In the genomic region with DNA sequence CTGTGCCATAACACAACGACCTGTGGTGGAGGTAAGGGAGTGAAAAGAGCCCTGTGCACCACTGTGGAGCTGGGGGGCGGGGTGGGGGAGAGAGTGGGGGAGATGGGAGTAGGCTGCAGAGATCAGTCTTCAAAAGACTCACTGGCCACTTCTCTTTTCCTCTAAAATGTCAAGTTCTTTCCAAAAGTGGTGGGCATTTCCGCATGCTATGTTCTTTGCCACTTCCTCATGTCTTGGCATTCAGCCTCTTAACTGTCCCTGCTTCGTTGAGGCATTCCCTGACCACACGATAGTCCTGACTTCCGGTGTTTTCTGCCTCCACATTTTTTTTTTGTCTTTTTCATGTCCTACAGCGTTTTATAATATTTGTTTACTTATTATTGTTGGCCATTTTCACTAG, we compare ENCODE assay signal across 19 cellular contexts. TPM values are rescaled to one million over a fixed set of nuclear protein-coding genes. Genes with fewer than 3 reads are reported as not detected.
A peak's percentile ranks its signal among the peaks of the same experiment; 100 is the strongest.
DNase-seq lines count a peak whose midpoint lies in the region; ATAC-seq and TF ChIP-seq lines count a peak whose summit lies in the region.
"Had no signal": no experiment of that assay in that cellular context is flagged by ENCODE, and none has a peak within 500 bp of the region (broad histone marks: within the 10 kb centered on the region; RNA-seq: fewer than 3 reads in every experiment).

No MANE protein-coding gene starts in this region.

- no peak overlapping the region for H3K4me3 ChIP-seq in NB4 (ENCODE audit: low read depth, low read length)
- no peak overlapping the region for H3K4me3 ChIP-seq in upper lobe of right lung
- H3K4me3 ChIP-seq in smooth muscle cell, result no peak overlapping the region
- H3K4me3 ChIP-seq: MG63 had no signal

- WGBS in smooth muscle cell (ENCODE audit: low lambda C conversion rate), result 89% methylated on average over 7 of the region's 7 CpGs

- no peaks in the 10 kb centered on the region for H3K36me3 Mint-ChIP-seq in natural killer cell treated with Interleukin-12 subunit alpha and Interleukin-12 subunit beta and Interleukin-15 and Interleukin-18, amount 100 ng/mL, for 72 hours
- no peaks in the 10 kb centered on the region for H3K36me3 Mint-ChIP-seq in natural killer cell
- peaks cover 11% of the 10 kb centered on the region for H3K36me3 Mint-ChIP-seq in Calu3 (ENCODE audit: insufficient read depth, unreplicated experiment)
- H3K36me3 Mint-ChIP-seq: CD14-positive monocyte had no signal

- no peak overlapping the region for H3K27ac Mint-ChIP-seq in natural killer cell treated with Interleukin-12 subunit alpha and Interleukin-12 subunit beta and Interleukin-15 and Interleukin-18, amount 100 ng/mL, for 72 hours
- H3K27ac Mint-ChIP-seq in natural killer cell (no peak overlapping the region), Calu3 (ENCODE audit: unreplicated experiment) (no peak overlapping the region)
- H3K27ac Mint-ChIP-seq: B cell, CD14-positive monocyte had no signal

- no peak for TF ChIP-seq CTCF in natural killer cell (IDR thresholded peaks at IDR 0.05)
- TF ChIP-seq CTCF in NB4 (IDR thresholded peaks at IDR 0.05; ENCODE audit: low read depth, low read length), result no peak
- TF ChIP-seq CTCF in upper lobe of right lung (IDR thresholded peaks at IDR 0.05), result no peak
- TF ChIP-seq CTCF in Calu3 (IDR thresholded peaks at IDR 0.05; ENCODE audit: unreplicated experiment), result no peak
- no peak for TF ChIP-seq CTCF in smooth muscle cell (IDR thresholded peaks at IDR 0.05; ENCODE audit: borderline replicate concordance, insufficient read depth, poor library complexity, severe bottlenecking)

- no peaks in the 10 kb centered on the region for H3K36me3 ChIP-seq in upper lobe of right lung
- no peaks in the 10 kb centered on the region for H3K36me3 ChIP-seq in smooth muscle cell (ENCODE audit: low read depth)
- H3K36me3 ChIP-seq: MG63 had no signal

- H3K4me2 ChIP-seq in smooth muscle cell, result no peak overlapping the region
- H3K4me2 ChIP-seq: SK-N-SH had no signal

- DNase-seq in natural killer cell treated with Interleukin-12 subunit alpha and Interleukin-12 subunit beta and Interleukin-15 and Interleukin-18, amount 100 ng/mL, for 72 hours (ENCODE audit: low spot score), result no peak
- DNase-seq in natural killer cell (no peak), NB4 (ENCODE audit: low read depth) (peak; percentile 13), UCSD-AML1 (lab: John Stamatoyannopoulos, UW; ENCODE audit: unreplicated experiment) (peak; percentile 27), upper lobe of right lung (no peak), Calu3 (no peak), smooth muscle cell (lab: John Stamatoyannopoulos, UW; ENCODE audit: unreplicated experiment) (no peak)
- DNase-seq: EL, MG63, NCI-H1105 treated with DMSO at 0.1 percent for 48 hours, NCI-H2029 treated with DMSO at 0.1 percent for 48 hours, NCI-H446, NCI-H526, SIG-M5, SK-N-SH had no signal

- H3K4me1 Mint-ChIP-seq in natural killer cell treated with Interleukin-12 subunit alpha and Interleukin-12 subunit beta and Interleukin-15 and Interleukin-18, amount 100 ng/mL, for 72 hours (ENCODE audit: low read depth in 2 of 2), result peaks cover 12 to 20% of the 10 kb centered on the region in 2 donors
- H3K4me1 Mint-ChIP-seq in natural killer cell, result peaks cover 20% of the 10 kb centered on the region in 2 donors
- no peaks in the 10 kb centered on the region for H3K4me1 Mint-ChIP-seq in Calu3 (ENCODE audit: low read depth, unreplicated experiment)

- no peak overlapping the region for H3K27ac ChIP-seq in upper lobe of right lung
- no peak overlapping the region for H3K27ac ChIP-seq in smooth muscle cell (ENCODE audit: low read depth)
- H3K27ac ChIP-seq: RWPE1 had no signal

- no peaks in the 10 kb centered on the region for H3K79me2 ChIP-seq in smooth muscle cell (ENCODE audit: low read depth)

- peak overlapping the region; percentile 11 for H3K4me3 Mint-ChIP-seq in natural killer cell treated with Interleukin-12 subunit alpha and Interleukin-12 subunit beta and Interleukin-15 and Interleukin-18, amount 100 ng/mL, for 72 hours
- no peak overlapping the region for H3K4me3 Mint-ChIP-seq in natural killer cell
- H3K4me3 Mint-ChIP-seq in Calu3 (ENCODE audit: low read depth, unreplicated experiment), result no peak overlapping the region
- H3K4me3 Mint-ChIP-seq: B cell had no signal

- no peak overlapping the region for H3K9ac ChIP-seq in smooth muscle cell (ENCODE audit: low read depth)
- H3K9ac ChIP-seq: SK-N-SH had no signal

- no peak for ATAC-seq in natural killer cell treated with Interleukin-12 subunit alpha and Interleukin-12 subunit beta and Interleukin-15 and Interleukin-18, amount 100 ng/mL, for 72 hours
- ATAC-seq in natural killer cell, result no peak
- peak; percentile 54 for ATAC-seq in upper lobe of right lung
- ATAC-seq in activated CD4-positive, CD25-positive, alpha-beta regulatory T cell treated with anti-CD3 and anti-CD28 coated beads, Interleukin-2, amount 50 U/mL, for 24 hours, result no peak

- H3K27me3 ChIP-seq in upper lobe of right lung (peaks cover 32% of the 10 kb centered on the region), smooth muscle cell (ENCODE audit: low read depth) (peaks cover 29% of the 10 kb centered on the region)

- peaks cover 15% of the 10 kb centered on the region for H3K4me1 ChIP-seq in upper lobe of right lung
- H3K4me1 ChIP-seq in smooth muscle cell (ENCODE audit: low read depth), result peaks cover 9% of the 10 kb centered on the region

- no peak overlapping the region for H2AFZ ChIP-seq in smooth muscle cell (ENCODE audit: low read depth)

- TF ChIP-seq POLR2A in NB4 (IDR thresholded peaks at IDR 0.05; ENCODE audit: extremely low read depth, insufficient read length), result no peak

- H3K9me3 ChIP-seq in upper lobe of right lung (no peaks in the 10 kb centered on the region), smooth muscle cell (replicated peaks; ENCODE audit: low read depth) (no peaks in the 10 kb centered on the region)
- H3K9me3 ChIP-seq: MG63, SK-N-SH had no signal

- CTCF ChIA-PET in Calu3 (lab: Charles Lee), result no interaction called here

- H4K20me1 ChIP-seq in smooth muscle cell (ENCODE audit: low read depth), result no peaks in the 10 kb centered on the region

- no TSS peak for BruUV-seq in Calu3 (replicated peaks; lab: Mats Ljungman, UMichigan)

- H3F3A ChIP-seq in smooth muscle cell (ENCODE audit: low read depth), result no peaks in the 10 kb centered on the region

- H3K9me3 Mint-ChIP-seq in natural killer cell treated with Interleukin-12 subunit alpha and Interleukin-12 subunit beta and Interleukin-15 and Interleukin-18, amount 100 ng/mL, for 72 hours, result no peaks in the 10 kb centered on the region
- H3K9me3 Mint-ChIP-seq in natural killer cell (no peaks in the 10 kb centered on the region), Calu3 (ENCODE audit: low read depth, unreplicated experiment) (no peaks in the 10 kb centered on the region)

- intact Hi-C loops in natural killer cell (cut with micrococcal nuclease) (no loop called here), upper lobe of right lung (cut with DNase I) (no loop called here), Calu3 (cut with micrococcal nuclease; ENCODE audit: unreplicated experiment) (no loop called here)

- H3K27me3 Mint-ChIP-seq in natural killer cell treated with Interleukin-12 subunit alpha and Interleukin-12 subunit beta and Interleukin-15 and Interleukin-18, amount 100 ng/mL, for 72 hours, result peaks cover 0 to 4% of the 10 kb centered on the region in 2 donors
- peaks cover 8 to 9% of the 10 kb centered on the region in 2 donors for H3K27me3 Mint-ChIP-seq in natural killer cell (ENCODE audit: low read depth in 2 of 2)
- H3K27me3 Mint-ChIP-seq in Calu3 (ENCODE audit: unreplicated experiment), result peaks cover 39% of the 10 kb centered on the region

RNA-seq across cellular contexts. Expression of a gene that starts 2.4 kb away (rescaled TPM):
- total RNA-seq in natural killer cell treated with Interleukin-12 subunit alpha and Interleukin-12 subunit beta and Interleukin-15 and Interleukin-18, amount 100 ng/mL, for 72 hours, result 10 to 100 TPM; 12.6 to 20.0 TPM
- total RNA-seq in natural killer cell (10 to 100 TPM; 44.9 to 68.3 (median 63.7) TPM), upper lobe of right lung (1.2 TPM), Calu3 (2022) (1.2 TPM in 1 of 2 replicates, not detected in the other), smooth muscle cell (2.2 and 4.5 TPM in 2 replicates)
- 0.89 and 1.4 TPM in 2 replicates for polyA plus RNA-seq in smooth muscle cell
- total RNA-seq: B cell had no signal

Comparison
In these comparisons a context has a peak if more than half of its experiments do, and no peak if none do; other contexts are left out.
1. DNase-seq: peak in NB4 (single experiment) and UCSD-AML1 (single experiment); none in natural killer cell treated with Interleukin-12 subunit alpha and Interleukin-12 subunit beta and Interleukin-15 and Interleukin-18, amount 100 ng/mL, for 72 hours (single experiment), natural killer cell (single experiment), upper lobe of right lung (single experiment), Calu3 (single experiment) and smooth muscle cell (single experiment).